Comparison of ENCODE assay signal across 12 cellular contexts in the genomic region with DNA sequence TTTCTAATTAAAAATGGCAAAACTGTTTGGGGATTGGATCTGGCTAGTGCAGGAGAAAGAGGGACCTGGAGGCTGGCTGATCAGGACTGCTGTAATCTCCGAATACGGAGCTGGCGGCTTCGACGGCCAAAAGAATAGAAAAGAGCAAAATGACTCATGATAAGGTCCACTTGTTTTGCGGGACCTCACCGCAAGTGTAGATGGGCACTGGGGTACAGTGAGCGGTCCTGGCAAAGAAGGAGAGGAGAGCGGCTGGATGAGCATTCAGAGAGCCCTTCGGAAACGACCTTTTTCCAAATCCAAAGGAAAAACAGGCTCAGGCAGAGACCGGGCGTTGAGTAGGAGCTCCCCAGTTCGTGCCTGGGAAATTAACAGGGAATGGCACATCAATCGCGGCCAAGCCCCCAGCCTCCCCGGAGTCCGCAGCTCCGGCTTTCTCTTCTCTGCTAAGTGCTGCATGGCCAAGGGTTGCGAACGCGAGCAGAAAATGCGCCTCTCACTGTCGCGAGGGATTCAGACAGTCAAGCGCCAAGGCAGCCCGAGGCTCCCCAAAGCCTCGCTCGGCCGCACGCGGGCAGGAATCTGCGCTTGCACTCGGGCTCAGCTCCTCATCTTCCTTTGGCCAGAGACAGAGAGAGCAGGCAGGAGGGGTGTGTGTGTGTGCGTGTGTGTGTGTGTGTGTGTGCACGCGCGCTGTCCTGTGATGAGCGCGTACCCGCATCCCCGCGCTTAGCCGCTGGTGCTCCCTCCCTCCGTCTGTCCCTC. TPM values are rescaled to one million over a fixed set of nuclear protein-coding genes. Genes with fewer than 3 reads are reported as not detected.
DNase-seq lines count a peak whose midpoint lies in the region; ATAC-seq, FAIRE-seq and TF ChIP-seq lines count a peak whose summit lies in the region.
"Had no signal": no experiment of that assay in that cellular context is flagged by ENCODE, and none has a peak within 500 bp of the region (broad histone marks: within the 10 kb centered on the region; RNA-seq: fewer than 3 reads in every experiment).

No MANE protein-coding gene starts in this region.

- CTCF ChIA-PET in H1 (lab: Charles Lee; ENCODE audit: partially characterized antibody) = interaction anchor here (0.6 to 2.7 kb wide), 13 partner anchors 15 to 673 kb away, joined by 3 to 10 read pairs (median 3); no protein-coding TSS in a partner anchor

- no peak overlapping the region for H3K23ac ChIP-seq in H1 (ENCODE audit: insufficient read length)

- peak overlapping the region in 1 of 4 experiments; percentile 53; a peak in 2 of 7 replicates for H3K9ac ChIP-seq in H1 (replicated peaks in 1 of 4; ENCODE audit: extremely low read depth in 1 of 4, low read depth in 3 of 4, low read length in 3 of 4)

- no peaks in the 10 kb centered on the region for H3K9me3 ChIP-seq in cardiac muscle cell (ENCODE audit: low read depth)
- H3K9me3 ChIP-seq in H1 (ENCODE audit: insufficient read depth in 2 of 2, low read depth in 1 of 2, low read length in 1 of 2) = no peaks in the 10 kb centered on the region
- no peaks in the 10 kb centered on the region for H3K9me3 ChIP-seq in mesodermal cell (ENCODE audit: control insufficient read depth, low read length)
- H3K9me3 ChIP-seq: thoracic aorta had no signal

- H2BK5ac ChIP-seq in H1 (ENCODE audit: low read depth, low read length) = no peak overlapping the region

- H2BK12ac ChIP-seq in H1 (ENCODE audit: low read depth, low read length) = peak overlapping the region; percentile 84; the same call in 1 of the 2 replicates

- 2% methylated on average over 43 of the region's 45 CpGs; no CpG with 5 or more reads in 1 of the 2 experiments for WGBS in H1 (ENCODE audit: extremely low coverage in 1 of 2, insufficient coverage in 1 of 2, insufficient read length in 1 of 2, insufficient replicate concordance in 2 of 2, low coverage in 1 of 2, low lambda C conversion rate in 2 of 2, missing lambda C conversion rate in 1 of 2), 2 experiments
- 1 to 2% methylated on average over 19 to 29 of the region's 45 CpGs for whole genome bisulfite sequencing in mesodermal cell (ENCODE audit: insufficient coverage in 2 of 2), 2 experiments

- no peak overlapping the region for H2AK5ac ChIP-seq in H1 (ENCODE audit: low read depth, low read length)

- H4K8ac ChIP-seq in H1 (ENCODE audit: extremely low read depth, insufficient read depth, low read length) = peak overlapping the region; percentile 11; the same call in 1 of the 2 replicates

- H3K79me2 ChIP-seq in H1 (ENCODE audit: control insufficient read depth in 1 of 2, insufficient read depth in 2 of 2, low read length in 2 of 2) = no peaks in the 10 kb centered on the region

- no peak for TF ChIP-seq EP300 in H1 (IDR thresholded peaks at IDR 0.05; ENCODE audit: borderline replicate concordance in 1 of 2, low read depth in 2 of 2, low read length in 2 of 2)

- no peak overlapping the region for H4K91ac ChIP-seq in H1 (replicated peaks; ENCODE audit: insufficient read length, low read length)

- intact Hi-C loops in left cardiac atrium (cut with DNase I) = no loop called here

- peak overlapping the region; percentile 93 to 96 for H3K4me2 ChIP-seq in H1 (ENCODE audit: insufficient read depth in 1 of 2, low read depth in 2 of 2, low read length in 2 of 2)

- DNase-seq in cardiac muscle cell (ENCODE audit: low read depth in 1 of 2, low spot score in 1 of 2) = peak in 1 of 2 donors; percentile 54
- DNase-seq in left cardiac atrium = no peak
- peak in 1 of 2 experiments; percentile 71 for DNase-seq in H1 (ENCODE audit: low read depth in 1 of 2, low spot score in 2 of 2)
- no peak for DNase-seq in UCSD-AML1 (lab: John Stamatoyannopoulos, UW; ENCODE audit: unreplicated experiment)
- DNase-seq in Kasumi-1 (lab: John Stamatoyannopoulos, UW) = no peak
- no peak for DNase-seq in NCI-H1694 treated with DMSO at 0.1 percent for 48 hours (lab: John Stamatoyannopoulos, UW)
- DNase-seq: AML-193, amniotic stem cell had no signal

- H3K56ac ChIP-seq in H1 (replicated peaks; ENCODE audit: insufficient read length, low read depth, low read length) = peak overlapping the region; percentile 37

- no peak overlapping the region for H4K5ac ChIP-seq in H1 (ENCODE audit: insufficient read length, low read depth, low read length)

- H3K18ac ChIP-seq in H1 (ENCODE audit: extremely low read depth, low read length) = peak overlapping the region; percentile 24; the same call in 1 of the 2 replicates

- no peaks in the 10 kb centered on the region for H3K79me1 ChIP-seq in H1 (ENCODE audit: low read depth, low read length)

- POLR2A ChIA-PET in H1 (lab: Charles Lee; ENCODE audit: partially characterized antibody) = interaction anchor here (0.7 to 0.8 kb wide), 2 partner anchors 16 to 1783 kb away, joined by 3 to 5 read pairs; no protein-coding TSS in a partner anchor

- H3K4ac ChIP-seq in H1 (replicated peaks; ENCODE audit: insufficient read length, low read depth, low read length) = no peak overlapping the region

- H3K36me3 ChIP-seq in cardiac muscle cell (no peaks in the 10 kb centered on the region), H1 (ENCODE audit: control insufficient read depth in 2 of 4, insufficient read depth in 4 of 4, low read length in 3 of 4) (no peaks in the 10 kb centered on the region), mesodermal cell (ENCODE audit: control insufficient read depth, insufficient read depth, low read length) (no peaks in the 10 kb centered on the region)
- H3K36me3 ChIP-seq: thoracic aorta had no signal

- no peak for TF ChIP-seq CTCF in cardiac muscle cell (IDR thresholded peaks at IDR 0.05; ENCODE audit: low read depth, low read length)
- TF ChIP-seq CTCF in H1 (IDR thresholded peaks at IDR 0.05; ENCODE audit: control extremely low read depth in 1 of 3, insufficient read depth in 1 of 3, low read depth in 1 of 3, low read length in 3 of 3) = no peak

- no peak overlapping the region; the same call in 1 of the 2 replicates for H2BK15ac ChIP-seq in H1 (ENCODE audit: low read length)

- H2AFZ ChIP-seq in H1 (ENCODE audit: low read length) = 0 out of 2 replicates have a peak overlapping the region, but pooled peaks have one; percentile 82

- H3K4me1 ChIP-seq in cardiac muscle cell (ENCODE audit: low read depth) (peaks cover 7% of the 10 kb centered on the region), H1 (replicated peaks in 1 of 4; ENCODE audit: control insufficient read depth in 3 of 4, insufficient read depth in 4 of 4, low read length in 3 of 4) (peaks cover 3 to 6% (median 5%) of the 10 kb centered on the region in 4 experiments; a peak in 6 of 7 replicates), mesodermal cell (ENCODE audit: control insufficient read depth, insufficient read depth, low read length, poor library complexity, severe bottlenecking) (peaks cover 23% of the 10 kb centered on the region)

- no peak for FAIRE-seq in H1 (lab: Jason Lieb, UNC)

- H2BK120ac ChIP-seq in H1 (replicated peaks; ENCODE audit: low read depth, low read length) = no peak overlapping the region

- H4K20me1 ChIP-seq in H1 (replicated peaks in 1 of 2; ENCODE audit: control insufficient read depth in 1 of 2, insufficient read depth in 2 of 2, low read length in 2 of 2) = no peaks in the 10 kb centered on the region

- H3K27ac ChIP-seq in cardiac muscle cell = no peak overlapping the region
- H3K27ac ChIP-seq in H1 (ENCODE audit: low read depth, low read length) = no peak overlapping the region
- no peak overlapping the region for H3K27ac ChIP-seq in mesodermal cell (ENCODE audit: low read depth, low read length, severe bottlenecking)
- H3K27ac ChIP-seq: thoracic aorta had no signal

- peak overlapping the region; percentile 31 for H3K4me3 ChIP-seq in cardiac muscle cell
- H3K4me3 ChIP-seq in H1 (ENCODE audit: extremely low read depth in 1 of 4, insufficient read depth in 2 of 4, low read depth in 3 of 4, low read length in 4 of 4) = peak overlapping the region; percentile 57 to 68 (median 62)
- H3K4me3 ChIP-seq in mesodermal cell (ENCODE audit: extremely low read depth, insufficient read depth, low read length, poor library complexity, severe bottlenecking) = peak overlapping the region; percentile 35
- H3K4me3 ChIP-seq: thoracic aorta had no signal

- ATAC-seq in left cardiac atrium = no peak
- ATAC-seq in GM21825 (IDR thresholded peaks at IDR 0.05; ENCODE audit: unreplicated experiment) = no peak
- ATAC-seq: activated CD4-positive, CD25-positive, alpha-beta regulatory T cell treated with anti-CD3 and anti-CD28 coated beads, Interleukin-2, amount 50 U/mL, for 24 hours had no signal

- no peak for TF ChIP-seq RAD21 in H1 (IDR thresholded peaks at IDR 0.05 in 1 of 2, conservative IDR thresholded peaks at IDR 0.05 in 1 of 2; ENCODE audit: low read depth in 2 of 2, low read length in 2 of 2)

- H3K23me2 ChIP-seq in H1 (ENCODE audit: low read depth, low read length) = peaks cover 24% of the 10 kb centered on the region

- TF ChIP-seq POLR2A in H1 (IDR thresholded peaks at IDR 0.05; ENCODE audit: control extremely low read depth in 1 of 2, low read depth in 2 of 2, low read length in 2 of 2) = no peak

- H3K27me3 ChIP-seq in cardiac muscle cell = peaks cover 53% of the 10 kb centered on the region
- H3K27me3 ChIP-seq in H1 (replicated peaks in 1 of 4; ENCODE audit: control insufficient read depth in 3 of 4, extremely low read depth in 1 of 4, insufficient read depth in 3 of 4, low read length in 3 of 4) = peaks cover 18 to 47% (median 36%) of the 10 kb centered on the region in 4 experiments

- H2BK20ac ChIP-seq in H1 (ENCODE audit: low read length) = no peak overlapping the region

- H3K14ac ChIP-seq in H1 (ENCODE audit: insufficient read length) = no peak overlapping the region

TF ChIP-seq in H1, 55 proteins besides CTCF, POLR2A, EP300 and RAD21 (continues in another document):
- TF ChIP-seq ASH2L (IDR thresholded peaks at IDR 0.05; ENCODE audit: low read length) (peak; percentile 88), SRF (IDR thresholded peaks at IDR 0.05; ENCODE audit: low read depth, low read length) (no peak), RBBP5 (IDR thresholded peaks at IDR 0.05; ENCODE audit: borderline replicate concordance, low read depth, low read length) (peak; percentile 94), HDAC6 (IDR thresholded peaks at IDR 0.05; ENCODE audit: low read depth, low read length) (no peak), KDM1A (IDR thresholded peaks at IDR 0.05; ENCODE audit: borderline replicate concordance, low read length) (no peak)

RNA-seq across cellular contexts. Expression of a gene that starts 1.8 kb away (rescaled TPM):
- total RNA-seq in cardiac muscle cell = 0.14 and 0.27 TPM in 2 replicates
- 0.07 and 0.38 TPM in 2 replicates for polyA plus RNA-seq in cardiac muscle cell
- under 1 TPM in 1 of 2 donors, not detected in 1; 0.03 TPM for total RNA-seq in left cardiac atrium
- 1.1 and 1.4 TPM in 2 replicates for total RNA-seq in H1 (2021; fragmentation: NEBNext Ultra II Directional; extraction: Animal tissue kit (Norgen Biotek cat#: 25700))
- polyA plus RNA-seq in H1 (2011; rRNA removed) = 0.13 and 0.14 TPM in 2 replicates
- polyA plus RNA-seq in H1 (2011; cell fraction: cytosol; rRNA removed) = 0.18 TPM
- 0.34 TPM for polyA plus RNA-seq in H1 (2011; cell fraction: nucleus; rRNA removed)
- 0.08 to 0.35 TPM (median 0.22 TPM) in 4 replicates for polyA plus RNA-seq in H1 (2012, experiment 1 of 2)
- polyA plus RNA-seq in H1 (2012, experiment 2 of 2) = 0.03 TPM
- 1.6 TPM for polyA plus RNA-seq in H1 (2013, experiment 1 of 2)
- 1.9 TPM for polyA plus RNA-seq in H1 (2013, experiment 2 of 2)
- polyA minus RNA-seq in H1 (2011; rRNA and poly(A)+ RNA removed) = 0.22 and 0.27 TPM in 2 replicates
- 0.51 TPM for polyA minus RNA-seq in H1 (2011; cell fraction: cytosol; rRNA and poly(A)+ RNA removed)
- polyA minus RNA-seq in H1 (2011; cell fraction: nucleus; rRNA and poly(A)+ RNA removed) = 1.3 TPM
- polyA plus RNA-seq in mesodermal cell (2013, experiment 1 of 2) = 4.5 TPM
- polyA plus RNA-seq in mesodermal cell (2013, experiment 2 of 2) = 4.2 TPM
- total RNA-seq: thoracic aorta had no signal
